33 cellular contexts compared by ENCODE assay signal in genomic region chr1:5519366-5520135, GRCh38.
"Had no signal": no experiment of that assay in that cellular context is flagged by ENCODE, and none has a peak within 500 bp of the region (broad histone marks: within the 10 kb centered on the region; RNA-seq: fewer than 3 reads in every experiment).

No MANE protein-coding gene starts in this region.

- H3K9me3 ChIP-seq: adrenal gland, body of pancreas, gastrocnemius medialis had no signal

- H3K4me1 Mint-ChIP-seq: activated B cell treated with CpG ODN at 0.5 μM for 24 hours had no signal

- H3K4me3 Mint-ChIP-seq: activated B cell treated with CpG ODN at 0.5 μM for 24 hours; activated CD8-positive, alpha-beta T cell treated with anti-CD3 and anti-CD28 coated beads for 36 hours; activated naive CD4-positive, alpha-beta T cell treated with anti-CD3 and anti-CD28 coated beads for 36 hours; activated naive CD4-positive, alpha-beta T cell treated with anti-CD3 and anti-CD28 coated beads, Interleukin-2, amount 50 U/mL, for 24 hours; activated naive CD8-positive, alpha-beta T cell treated with anti-CD3 and anti-CD28 coated beads for 36 hours; activated naive CD8-positive, alpha-beta T cell treated with anti-CD3 and anti-CD28 coated beads, Interleukin-2, amount 50 U/mL, for 24 hours; activated T-helper 1 cell treated with anti-CD3 and anti-CD28 coated beads, Interleukin-12 subunit alpha, Interleukin-12 subunit beta, Interleukin-2, Interleukin-4 antibody, amounts not matched to agents 30 ng/mL and 10 ng/mL and 1 ng/mL, durations not matched to agents 14 hours and 24 hours and 36 hours; effector memory CD8-positive, alpha-beta T cell; T-helper 17 cell; T-helper 2 cell treated with Interferon-gamma antibody and Interleukin-4, amounts not matched to agents 5 μg/mL and 100 μg/mL, for 36 hours had no signal

- H3K36me3 Mint-ChIP-seq: activated naive CD4-positive, alpha-beta T cell treated with anti-CD3 and anti-CD28 coated beads, Interleukin-2, amount 50 U/mL, for 24 hours; activated naive CD8-positive, alpha-beta T cell treated with anti-CD3 and anti-CD28 coated beads for 36 hours had no signal

- H3K36me3 ChIP-seq: adrenal gland, esophagus muscularis mucosa, gastrocnemius medialis, WERI-Rb-1 had no signal

- H3K4me1 ChIP-seq: adrenal gland, foreskin keratinocyte, gastrocnemius medialis had no signal

- H3K9me3 Mint-ChIP-seq: activated B cell treated with CpG ODN at 0.5 μM for 24 hours; activated CD8-positive, alpha-beta T cell treated with anti-CD3 and anti-CD28 coated beads for 36 hours; activated naive CD4-positive, alpha-beta T cell treated with anti-CD3 and anti-CD28 coated beads, Interleukin-2, amount 50 U/mL, for 24 hours; activated naive CD8-positive, alpha-beta T cell treated with anti-CD3 and anti-CD28 coated beads, Interleukin-2, amount 50 U/mL, for 24 hours; activated T-helper 1 cell treated with anti-CD3 and anti-CD28 coated beads, Interleukin-12 subunit alpha, Interleukin-12 subunit beta, Interleukin-2, Interleukin-4 antibody, amounts not matched to agents 30 ng/mL and 10 ng/mL and 1 ng/mL, durations not matched to agents 14 hours and 24 hours and 36 hours; activated T-helper 2 cell treated with anti-CD3 and anti-CD28 coated beads, Interferon-gamma antibody, Interleukin-2, Interleukin-4, amounts not matched to agents 10 μg/mL and 5 μg/mL and 100 μg/mL, durations not matched to agents 14 hours and 24 hours and 36 hours; effector memory CD8-positive, alpha-beta T cell; T-helper 2 cell treated with Interferon-gamma antibody and Interleukin-4, amounts not matched to agents 5 μg/mL and 100 μg/mL, for 36 hours had no signal

- H3K27ac ChIP-seq: adrenal gland, body of pancreas, esophagus muscularis mucosa, foreskin keratinocyte, gastrocnemius medialis, WERI-Rb-1 had no signal

- DNase-seq: activated B cell treated with CpG ODN at 0.5 μM for 24 hours; activated CD4-positive, alpha-beta T cell treated with anti-CD3 and anti-CD28 coated beads for 48 hours; activated CD4-positive, alpha-beta T cell treated with anti-CD3 and anti-CD28 coated beads, Interleukin-2, amount 50 U/mL, for 1 hour; activated CD4-positive, alpha-beta T cell treated with anti-CD3 and anti-CD28 coated beads, Interleukin-2, amount 50 U/mL, for 48 hours; activated CD8-positive, alpha-beta T cell treated with anti-CD3 and anti-CD28 coated beads for 36 hours; activated effector memory CD4-positive, alpha-beta T cell treated with anti-CD3 and anti-CD28 coated beads, Interleukin-2, amount 50 U/mL, for 16 hours; activated naive CD4-positive, alpha-beta T cell treated with anti-CD3 and anti-CD28 coated beads for 36 hours; activated naive CD8-positive, alpha-beta T cell treated with anti-CD3 and anti-CD28 coated beads for 36 hours; activated naive CD8-positive, alpha-beta T cell treated with anti-CD3 and anti-CD28 coated beads, Interleukin-2, amount 50 U/mL, for 24 hours; activated T-cell treated with anti-CD3 and anti-CD28 coated beads, Interleukin-2, amount 50 U/mL, for 1 hour; activated T-cell treated with anti-CD3 and anti-CD28 coated beads, Interleukin-2, amount 50 U/mL, for 48 hours; amygdala; aorta; body of pancreas; caudate nucleus; cortex of kidney; dermis blood vessel endothelial cell; effector CD4-positive, alpha-beta T cell; effector memory CD8-positive, alpha-beta T cell; erythroblast; foreskin keratinocyte; gastrocnemius medialis; T-helper 1 cell; T-helper 17 cell; T1000; WERI-Rb-1 had no signal

- H3K27me3 Mint-ChIP-seq: activated naive CD4-positive, alpha-beta T cell treated with anti-CD3 and anti-CD28 coated beads, Interleukin-2, amount 50 U/mL, for 24 hours had no signal

- H3K4me3 ChIP-seq: adrenal gland, body of pancreas, esophagus muscularis mucosa, gastrocnemius medialis had no signal

- H3K27me3 ChIP-seq: body of pancreas, foreskin keratinocyte had no signal

- H3K27ac Mint-ChIP-seq: activated B cell treated with CpG ODN at 0.5 μM for 24 hours; activated CD8-positive, alpha-beta T cell treated with anti-CD3 and anti-CD28 coated beads for 36 hours; activated naive CD4-positive, alpha-beta T cell treated with anti-CD3 and anti-CD28 coated beads for 36 hours; activated naive CD4-positive, alpha-beta T cell treated with anti-CD3 and anti-CD28 coated beads, Interleukin-2, amount 50 U/mL, for 24 hours; activated naive CD8-positive, alpha-beta T cell treated with anti-CD3 and anti-CD28 coated beads for 36 hours; activated naive CD8-positive, alpha-beta T cell treated with anti-CD3 and anti-CD28 coated beads, Interleukin-2, amount 50 U/mL, for 24 hours; activated T-helper 1 cell treated with anti-CD3 and anti-CD28 coated beads, Interleukin-12 subunit alpha, Interleukin-12 subunit beta, Interleukin-2, Interleukin-4 antibody, amounts not matched to agents 30 ng/mL and 10 ng/mL and 1 ng/mL, durations not matched to agents 14 hours and 24 hours and 36 hours; activated T-helper 2 cell treated with anti-CD3 and anti-CD28 coated beads, Interferon-gamma antibody, Interleukin-2, Interleukin-4, amounts not matched to agents 10 μg/mL and 5 μg/mL and 100 μg/mL, durations not matched to agents 14 hours and 24 hours and 36 hours; effector memory CD8-positive, alpha-beta T cell; T-helper 17 cell; T-helper 2 cell treated with Interferon-gamma antibody and Interleukin-4, amounts not matched to agents 5 μg/mL and 100 μg/mL, for 36 hours had no signal

- ATAC-seq: activated CD4-positive, CD25-positive, alpha-beta regulatory T cell treated with anti-CD3 and anti-CD28 coated beads, Interleukin-2, amount 50 U/mL, for 24 hours; activated CD8-positive, alpha-beta T cell treated with anti-CD3 and anti-CD28 coated beads for 36 hours; activated naive CD8-positive, alpha-beta T cell treated with anti-CD3 and anti-CD28 coated beads, Interleukin-2, amount 50 U/mL, for 24 hours; body of pancreas; effector memory CD8-positive, alpha-beta T cell; foreskin keratinocyte; gastrocnemius medialis; T-helper 17 cell had no signal
